1 cellular context compared by ENCODE assay signal in the genomic region with DNA sequence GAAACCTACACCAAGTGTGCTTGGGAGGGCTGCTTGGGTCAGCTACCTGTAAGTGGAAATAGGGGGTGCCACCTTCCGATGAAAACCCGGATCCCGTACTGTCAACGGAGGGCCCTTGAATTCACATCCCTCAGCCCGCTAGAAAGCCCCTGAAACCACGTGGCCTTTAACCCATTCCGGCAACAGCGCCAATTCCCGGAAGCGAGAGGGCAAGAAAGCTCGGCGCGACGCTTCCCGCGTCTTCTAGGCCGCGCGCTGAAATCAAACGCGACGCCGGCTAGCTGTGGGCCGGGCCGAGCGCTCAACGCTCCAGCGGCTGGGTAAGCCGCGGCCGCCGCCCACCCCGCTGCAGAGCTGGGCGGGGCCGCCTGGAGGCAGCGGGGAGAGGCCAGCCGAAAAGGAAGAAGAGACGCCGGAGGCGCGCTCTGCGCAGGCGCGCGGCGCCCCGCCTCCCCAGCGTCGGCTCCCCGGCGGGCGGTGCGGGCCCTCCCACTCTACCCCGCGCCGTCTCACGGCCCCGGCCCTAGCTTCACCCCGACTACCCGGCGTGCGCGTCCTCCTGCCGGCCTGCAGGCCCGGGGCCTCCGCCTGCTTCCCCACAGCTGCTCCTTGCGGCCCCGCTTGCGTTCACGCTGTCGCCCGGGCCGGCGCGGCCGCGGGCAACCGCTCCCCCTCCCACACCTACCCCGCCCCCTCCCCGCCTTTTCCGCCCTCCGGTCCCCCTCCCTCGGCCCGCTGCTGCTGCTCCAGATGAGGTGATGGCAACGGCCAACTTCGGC.
TF ChIP-seq lines count a peak whose summit lies in the region.

A gene (plus strand): TSS at position 492 of the 779 bp plus-strand sequence. CDS start 267 bp downstream, at position 759.

TF ChIP-seq in HepG2, 621 proteins besides CTCF, POLR2A, EP300 and RAD21 (continued from another document and continues in another):
- TF ChIP-seq, protein P1, sequence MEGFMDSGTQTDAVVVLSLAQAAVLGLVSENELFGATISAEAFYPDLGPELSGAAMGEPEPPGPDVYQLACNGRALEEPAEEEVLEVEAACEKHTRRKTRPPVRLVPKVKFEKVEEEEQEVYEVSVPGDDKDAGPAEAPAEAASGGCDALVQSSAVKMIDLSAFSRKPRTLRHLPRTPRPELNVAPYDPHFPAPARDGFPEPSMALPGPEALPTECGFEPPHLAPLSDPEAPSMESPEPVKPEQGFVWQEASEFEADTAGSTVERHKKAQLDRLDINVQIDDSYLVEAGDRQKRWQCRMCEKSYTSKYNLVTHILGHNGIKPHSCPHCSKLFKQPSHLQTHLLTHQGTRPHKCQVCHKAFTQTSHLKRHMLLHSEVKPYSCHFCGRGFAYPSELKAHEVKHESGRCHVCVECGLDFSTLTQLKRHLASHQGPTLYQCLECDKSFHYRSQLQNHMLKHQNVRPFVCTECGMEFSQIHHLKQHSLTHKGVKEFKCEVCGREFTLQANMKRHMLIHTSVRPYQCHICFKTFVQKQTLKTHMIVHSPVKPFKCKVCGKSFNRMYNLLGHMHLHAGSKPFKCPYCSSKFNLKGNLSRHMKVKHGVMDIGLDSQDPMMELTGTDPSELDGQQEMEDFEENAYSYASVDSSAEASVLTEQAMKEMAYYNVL (CRISPR knock-in tag; IDR thresholded peaks at IDR 0.05; ENCODE audit: borderline replicate concordance): 0 out of 2 replicates have a peak, but pooled peaks have one; percentile 15
- TF ChIP-seq ZNF737 (CRISPR knock-in tag; IDR thresholded peaks at IDR 0.05; ENCODE audit: borderline replicate concordance): no peak
- TF ChIP-seq, protein P2, sequence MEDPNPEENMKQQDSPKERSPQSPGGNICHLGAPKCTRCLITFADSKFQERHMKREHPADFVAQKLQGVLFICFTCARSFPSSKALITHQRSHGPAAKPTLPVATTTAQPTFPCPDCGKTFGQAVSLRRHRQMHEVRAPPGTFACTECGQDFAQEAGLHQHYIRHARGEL (CRISPR knock-in tag; IDR thresholded peaks at IDR 0.05): 0 out of 2 replicates have a peak, but pooled peaks have one; percentile 69
- TF ChIP-seq STAT5B (CRISPR knock-in tag; IDR thresholded peaks at IDR 0.05): no peak
- no peak for TF ChIP-seq SATB2 (CRISPR knock-in tag; IDR thresholded peaks at IDR 0.05)
- 0 out of 2 replicates have a peak, but pooled peaks have one; percentile 35 for TF ChIP-seq JUN (CRISPR knock-in tag; IDR thresholded peaks at IDR 0.05)
- TF ChIP-seq, protein P3, sequence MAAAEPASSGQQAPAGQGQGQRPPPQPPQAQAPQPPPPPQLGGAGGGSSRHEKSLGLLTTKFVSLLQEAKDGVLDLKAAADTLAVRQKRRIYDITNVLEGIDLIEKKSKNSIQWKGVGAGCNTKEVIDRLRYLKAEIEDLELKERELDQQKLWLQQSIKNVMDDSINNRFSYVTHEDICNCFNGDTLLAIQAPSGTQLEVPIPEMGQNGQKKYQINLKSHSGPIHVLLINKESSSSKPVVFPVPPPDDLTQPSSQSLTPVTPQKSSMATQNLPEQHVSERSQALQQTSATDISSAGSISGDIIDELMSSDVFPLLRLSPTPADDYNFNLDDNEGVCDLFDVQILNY (CRISPR knock-in tag; conservative IDR thresholded peaks at IDR 0.05): 0 out of 2 replicates have a peak, but pooled peaks have one; percentile 63
- TF ChIP-seq, protein P4, sequence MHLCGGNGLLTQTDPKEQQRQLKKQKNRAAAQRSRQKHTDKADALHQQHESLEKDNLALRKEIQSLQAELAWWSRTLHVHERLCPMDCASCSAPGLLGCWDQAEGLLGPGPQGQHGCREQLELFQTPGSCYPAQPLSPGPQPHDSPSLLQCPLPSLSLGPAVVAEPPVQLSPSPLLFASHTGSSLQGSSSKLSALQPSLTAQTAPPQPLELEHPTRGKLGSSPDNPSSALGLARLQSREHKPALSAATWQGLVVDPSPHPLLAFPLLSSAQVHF (CRISPR knock-in tag; IDR thresholded peaks at IDR 0.05): peak; percentile 87
- no peak for TF ChIP-seq ZFAT (CRISPR knock-in tag; conservative IDR thresholded peaks at IDR 0.05)
- no peak for TF ChIP-seq ZNF761 (CRISPR knock-in tag; conservative IDR thresholded peaks at IDR 0.05)
- TF ChIP-seq, protein P5, sequence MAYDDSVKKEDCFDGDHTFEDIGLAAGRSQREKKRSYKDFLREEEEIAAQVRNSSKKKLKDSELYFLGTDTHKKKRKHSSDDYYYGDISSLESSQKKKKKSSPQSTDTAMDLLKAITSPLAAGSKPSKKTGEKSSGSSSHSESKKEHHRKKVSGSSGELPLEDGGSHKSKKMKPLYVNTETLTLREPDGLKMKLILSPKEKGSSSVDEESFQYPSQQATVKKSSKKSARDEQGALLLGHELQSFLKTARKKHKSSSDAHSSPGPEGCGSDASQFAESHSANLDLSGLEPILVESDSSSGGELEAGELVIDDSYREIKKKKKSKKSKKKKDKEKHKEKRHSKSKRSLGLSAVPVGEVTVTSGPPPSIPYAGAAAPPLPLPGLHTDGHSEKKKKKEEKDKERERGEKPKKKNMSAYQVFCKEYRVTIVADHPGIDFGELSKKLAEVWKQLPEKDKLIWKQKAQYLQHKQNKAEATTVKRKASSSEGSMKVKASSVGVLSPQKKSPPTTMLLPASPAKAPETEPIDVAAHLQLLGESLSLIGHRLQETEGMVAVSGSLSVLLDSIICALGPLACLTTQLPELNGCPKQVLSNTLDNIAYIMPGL (CRISPR knock-in tag; IDR thresholded peaks at IDR 0.05; ENCODE audit: borderline replicate concordance in 1 of 2, low read depth in 1 of 2): no peak; a peak in 1 of 4 replicates
- TF ChIP-seq SMAD1 (CRISPR knock-in tag; IDR thresholded peaks at IDR 0.05; ENCODE audit: borderline replicate concordance, low read depth): 0 out of 2 replicates have a peak, but pooled peaks have one; percentile 19
- TF ChIP-seq NONO (IDR thresholded peaks at IDR 0.05): no peak
- peak; percentile 57; the same call in 1 of the 2 replicates for TF ChIP-seq NONO (CRISPR knock-in tag; conservative IDR thresholded peaks at IDR 0.05)
- peak; percentile 61 for TF ChIP-seq IKZF4 (CRISPR knock-in tag; IDR thresholded peaks at IDR 0.05; ENCODE audit: borderline replicate concordance, low read depth, not compliant biosample characterization)
- peak; percentile 96 for TF ChIP-seq ZNF891 (CRISPR knock-in tag; IDR thresholded peaks at IDR 0.05)
- peak; percentile 75 for TF ChIP-seq HDAC2 (CRISPR knock-in tag; IDR thresholded peaks at IDR 0.05)
- no peak for TF ChIP-seq FOXO1 (CRISPR knock-in tag; IDR thresholded peaks at IDR 0.05)
- TF ChIP-seq MED8 (CRISPR knock-in tag; IDR thresholded peaks at IDR 0.05; ENCODE audit: insufficient replicate concordance): peak; percentile 29
- TF ChIP-seq, protein P6, sequence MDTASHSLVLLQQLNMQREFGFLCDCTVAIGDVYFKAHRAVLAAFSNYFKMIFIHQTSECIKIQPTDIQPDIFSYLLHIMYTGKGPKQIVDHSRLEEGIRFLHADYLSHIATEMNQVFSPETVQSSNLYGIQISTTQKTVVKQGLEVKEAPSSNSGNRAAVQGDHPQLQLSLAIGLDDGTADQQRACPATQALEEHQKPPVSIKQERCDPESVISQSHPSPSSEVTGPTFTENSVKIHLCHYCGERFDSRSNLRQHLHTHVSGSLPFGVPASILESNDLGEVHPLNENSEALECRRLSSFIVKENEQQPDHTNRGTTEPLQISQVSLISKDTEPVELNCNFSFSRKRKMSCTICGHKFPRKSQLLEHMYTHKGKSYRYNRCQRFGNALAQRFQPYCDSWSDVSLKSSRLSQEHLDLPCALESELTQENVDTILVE (CRISPR knock-in tag; IDR thresholded peaks at IDR 0.05): peak; percentile 78; the same call in 1 of the 2 replicates
- TF ChIP-seq, protein P7, sequence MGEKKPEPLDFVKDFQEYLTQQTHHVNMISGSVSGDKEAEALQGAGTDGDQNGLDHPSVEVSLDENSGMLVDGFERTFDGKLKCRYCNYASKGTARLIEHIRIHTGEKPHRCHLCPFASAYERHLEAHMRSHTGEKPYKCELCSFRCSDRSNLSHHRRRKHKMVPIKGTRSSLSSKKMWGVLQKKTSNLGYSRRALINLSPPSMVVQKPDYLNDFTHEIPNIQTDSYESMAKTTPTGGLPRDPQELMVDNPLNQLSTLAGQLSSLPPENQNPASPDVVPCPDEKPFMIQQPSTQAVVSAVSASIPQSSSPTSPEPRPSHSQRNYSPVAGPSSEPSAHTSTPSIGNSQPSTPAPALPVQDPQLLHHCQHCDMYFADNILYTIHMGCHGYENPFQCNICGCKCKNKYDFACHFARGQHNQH (CRISPR knock-in tag; IDR thresholded peaks at IDR 0.05): 0 out of 2 replicates have a peak, but pooled peaks have one; percentile 27
- no peak for TF ChIP-seq TEAD2 (CRISPR knock-in tag; IDR thresholded peaks at IDR 0.05)
- peak; percentile 84 for TF ChIP-seq ZNF781 (CRISPR knock-in tag; IDR thresholded peaks at IDR 0.05; ENCODE audit: borderline replicate concordance, not compliant biosample characterization)
- TF ChIP-seq ZBTB7A (CRISPR knock-in tag; IDR thresholded peaks at IDR 0.05): no peak
- TF ChIP-seq SP1 (IDR thresholded peaks at IDR 0.05): no peak
- peak; percentile 31 for TF ChIP-seq SP1 (CRISPR knock-in tag; IDR thresholded peaks at IDR 0.05)
- TF ChIP-seq, protein P8, sequence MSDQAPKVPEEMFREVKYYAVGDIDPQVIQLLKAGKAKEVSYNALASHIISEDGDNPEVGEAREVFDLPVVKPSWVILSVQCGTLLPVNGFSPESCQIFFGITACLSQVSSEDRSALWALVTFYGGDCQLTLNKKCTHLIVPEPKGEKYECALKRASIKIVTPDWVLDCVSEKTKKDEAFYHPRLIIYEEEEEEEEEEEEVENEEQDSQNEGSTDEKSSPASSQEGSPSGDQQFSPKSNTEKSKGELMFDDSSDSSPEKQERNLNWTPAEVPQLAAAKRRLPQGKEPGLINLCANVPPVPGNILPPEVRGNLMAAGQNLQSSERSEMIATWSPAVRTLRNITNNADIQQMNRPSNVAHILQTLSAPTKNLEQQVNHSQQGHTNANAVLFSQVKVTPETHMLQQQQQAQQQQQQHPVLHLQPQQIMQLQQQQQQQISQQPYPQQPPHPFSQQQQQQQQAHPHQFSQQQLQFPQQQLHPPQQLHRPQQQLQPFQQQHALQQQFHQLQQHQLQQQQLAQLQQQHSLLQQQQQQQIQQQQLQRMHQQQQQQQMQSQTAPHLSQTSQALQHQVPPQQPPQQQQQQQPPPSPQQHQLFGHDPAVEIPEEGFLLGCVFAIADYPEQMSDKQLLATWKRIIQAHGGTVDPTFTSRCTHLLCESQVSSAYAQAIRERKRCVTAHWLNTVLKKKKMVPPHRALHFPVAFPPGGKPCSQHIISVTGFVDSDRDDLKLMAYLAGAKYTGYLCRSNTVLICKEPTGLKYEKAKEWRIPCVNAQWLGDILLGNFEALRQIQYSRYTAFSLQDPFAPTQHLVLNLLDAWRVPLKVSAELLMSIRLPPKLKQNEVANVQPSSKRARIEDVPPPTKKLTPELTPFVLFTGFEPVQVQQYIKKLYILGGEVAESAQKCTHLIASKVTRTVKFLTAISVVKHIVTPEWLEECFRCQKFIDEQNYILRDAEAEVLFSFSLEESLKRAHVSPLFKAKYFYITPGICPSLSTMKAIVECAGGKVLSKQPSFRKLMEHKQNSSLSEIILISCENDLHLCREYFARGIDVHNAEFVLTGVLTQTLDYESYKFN (CRISPR knock-in tag; conservative IDR thresholded peaks at IDR 0.05): 0 out of 2 replicates have a peak, but pooled peaks have one; percentile 23
- TF ChIP-seq, protein P9, sequence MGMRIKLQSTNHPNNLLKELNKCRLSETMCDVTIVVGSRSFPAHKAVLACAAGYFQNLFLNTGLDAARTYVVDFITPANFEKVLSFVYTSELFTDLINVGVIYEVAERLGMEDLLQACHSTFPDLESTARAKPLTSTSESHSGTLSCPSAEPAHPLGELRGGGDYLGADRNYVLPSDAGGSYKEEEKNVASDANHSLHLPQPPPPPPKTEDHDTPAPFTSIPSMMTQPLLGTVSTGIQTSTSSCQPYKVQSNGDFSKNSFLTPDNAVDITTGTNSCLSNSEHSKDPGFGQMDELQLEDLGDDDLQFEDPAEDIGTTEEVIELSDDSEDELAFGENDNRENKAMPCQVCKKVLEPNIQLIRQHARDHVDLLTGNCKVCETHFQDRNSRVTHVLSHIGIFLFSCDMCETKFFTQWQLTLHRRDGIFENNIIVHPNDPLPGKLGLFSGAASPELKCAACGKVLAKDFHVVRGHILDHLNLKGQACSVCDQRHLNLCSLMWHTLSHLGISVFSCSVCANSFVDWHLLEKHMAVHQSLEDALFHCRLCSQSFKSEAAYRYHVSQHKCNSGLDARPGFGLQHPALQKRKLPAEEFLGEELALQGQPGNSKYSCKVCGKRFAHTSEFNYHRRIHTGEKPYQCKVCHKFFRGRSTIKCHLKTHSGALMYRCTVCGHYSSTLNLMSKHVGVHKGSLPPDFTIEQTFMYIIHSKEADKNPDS (CRISPR knock-in tag; IDR thresholded peaks at IDR 0.05): no peak
- peak; percentile 67; the same call in 1 of the 2 replicates for TF ChIP-seq ZNF841 (CRISPR knock-in tag; IDR thresholded peaks at IDR 0.05; ENCODE audit: borderline replicate concordance)
- TF ChIP-seq ZBTB38 (CRISPR knock-in tag; IDR thresholded peaks at IDR 0.05): peak; percentile 48; the same call in 1 of the 2 replicates
- TF ChIP-seq, protein P10, sequence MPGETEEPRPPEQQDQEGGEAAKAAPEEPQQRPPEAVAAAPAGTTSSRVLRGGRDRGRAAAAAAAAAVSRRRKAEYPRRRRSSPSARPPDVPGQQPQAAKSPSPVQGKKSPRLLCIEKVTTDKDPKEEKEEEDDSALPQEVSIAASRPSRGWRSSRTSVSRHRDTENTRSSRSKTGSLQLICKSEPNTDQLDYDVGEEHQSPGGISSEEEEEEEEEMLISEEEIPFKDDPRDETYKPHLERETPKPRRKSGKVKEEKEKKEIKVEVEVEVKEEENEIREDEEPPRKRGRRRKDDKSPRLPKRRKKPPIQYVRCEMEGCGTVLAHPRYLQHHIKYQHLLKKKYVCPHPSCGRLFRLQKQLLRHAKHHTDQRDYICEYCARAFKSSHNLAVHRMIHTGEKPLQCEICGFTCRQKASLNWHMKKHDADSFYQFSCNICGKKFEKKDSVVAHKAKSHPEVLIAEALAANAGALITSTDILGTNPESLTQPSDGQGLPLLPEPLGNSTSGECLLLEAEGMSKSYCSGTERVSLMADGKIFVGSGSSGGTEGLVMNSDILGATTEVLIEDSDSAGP (CRISPR knock-in tag; IDR thresholded peaks at IDR 0.05; ENCODE audit: borderline replicate concordance): peak; percentile 77
- TF ChIP-seq SP4 (CRISPR knock-in tag; IDR thresholded peaks at IDR 0.05): peak; percentile 70
- TF ChIP-seq, protein P11, sequence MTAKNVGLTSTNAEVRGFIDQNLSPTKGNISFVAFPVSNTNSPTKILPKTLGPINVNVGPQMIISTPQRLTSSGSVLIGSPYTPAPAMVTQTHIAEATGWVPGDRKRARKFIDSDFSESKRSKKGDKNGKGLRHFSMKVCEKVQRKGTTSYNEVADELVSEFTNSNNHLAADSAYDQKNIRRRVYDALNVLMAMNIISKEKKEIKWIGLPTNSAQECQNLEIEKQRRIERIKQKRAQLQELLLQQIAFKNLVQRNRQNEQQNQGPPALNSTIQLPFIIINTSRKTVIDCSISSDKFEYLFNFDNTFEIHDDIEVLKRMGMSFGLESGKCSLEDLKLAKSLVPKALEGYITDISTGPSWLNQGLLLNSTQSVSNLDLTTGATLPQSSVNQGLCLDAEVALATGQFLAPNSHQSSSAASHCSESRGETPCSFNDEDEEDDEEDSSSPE (CRISPR knock-in tag; IDR thresholded peaks at IDR 0.05): peak; percentile 97
- TF ChIP-seq, protein P12, sequence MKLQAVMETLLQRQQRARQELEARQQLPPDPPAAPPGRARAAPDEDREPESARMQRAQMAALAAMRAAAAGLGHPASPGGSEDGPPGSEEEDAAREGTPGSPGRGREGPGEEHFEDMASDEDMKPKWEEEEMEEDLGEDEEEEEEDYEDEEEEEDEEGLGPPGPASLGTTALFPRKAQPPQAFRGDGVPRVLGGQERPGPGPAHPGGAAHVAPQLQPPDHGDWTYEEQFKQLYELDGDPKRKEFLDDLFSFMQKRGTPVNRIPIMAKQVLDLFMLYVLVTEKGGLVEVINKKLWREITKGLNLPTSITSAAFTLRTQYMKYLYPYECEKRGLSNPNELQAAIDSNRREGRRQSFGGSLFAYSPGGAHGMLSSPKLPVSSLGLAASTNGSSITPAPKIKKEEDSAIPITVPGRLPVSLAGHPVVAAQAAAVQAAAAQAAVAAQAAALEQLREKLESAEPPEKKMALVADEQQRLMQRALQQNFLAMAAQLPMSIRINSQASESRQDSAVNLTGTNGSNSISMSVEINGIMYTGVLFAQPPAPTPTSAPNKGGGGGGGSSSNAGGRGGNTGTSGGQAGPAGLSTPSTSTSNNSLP (IDR thresholded peaks at IDR 0.05; ENCODE audit: low read depth, low read length): no peak
